In the genomic region with DNA sequence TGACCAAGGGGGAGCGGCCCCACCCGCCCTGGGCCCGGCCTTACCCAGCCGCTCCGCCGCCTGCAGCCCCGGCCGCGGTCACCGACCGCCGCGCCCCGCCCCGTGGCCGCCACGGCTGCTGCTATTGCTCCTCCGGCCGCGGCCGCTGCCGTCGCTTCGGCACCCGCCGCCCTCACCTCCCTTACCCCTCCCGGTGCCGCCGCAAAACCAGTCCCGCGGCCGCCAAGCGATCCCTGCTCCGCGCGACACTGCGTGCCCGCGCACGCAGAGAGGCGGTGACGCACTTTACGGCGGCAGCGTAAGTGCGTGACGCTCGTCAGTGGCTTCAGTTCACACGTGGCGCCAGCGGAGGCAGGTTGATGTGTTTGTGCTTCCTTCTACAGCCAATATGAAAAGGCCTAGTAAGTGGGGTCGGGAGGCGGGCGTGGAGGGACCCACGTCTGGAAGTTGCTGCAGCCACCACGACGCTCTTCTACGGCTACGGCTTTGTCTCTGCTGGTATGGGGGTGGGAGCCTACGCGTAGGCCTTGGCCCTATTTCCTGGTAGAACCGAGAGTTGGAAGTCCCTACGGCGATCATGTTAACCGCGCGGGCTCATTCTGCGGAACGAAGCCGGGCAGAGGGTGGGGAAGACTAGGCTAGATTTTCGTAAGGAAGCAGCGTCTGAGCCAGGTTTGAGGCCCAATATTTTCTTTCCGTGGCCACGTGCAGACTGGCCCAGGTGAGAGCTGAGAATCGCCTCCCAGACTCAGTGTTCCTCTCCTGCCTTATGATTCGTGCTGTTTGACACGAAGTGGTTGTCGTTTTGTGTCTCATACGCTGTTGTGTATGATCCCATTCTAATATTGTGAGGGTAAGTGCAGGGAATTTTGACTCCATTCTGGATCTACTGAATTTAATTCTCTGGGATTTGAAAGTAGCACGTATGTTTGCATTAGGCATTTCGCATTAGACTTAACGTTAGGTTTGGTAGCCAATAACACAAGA, we compare ENCODE assay signal across 8 cellular contexts. TPM values are rescaled to one million over a fixed set of nuclear protein-coding genes. Genes with fewer than 3 reads are reported as not detected.
DNase-seq lines count a peak whose midpoint lies in the region; ATAC-seq and TF ChIP-seq lines count a peak whose summit lies in the region.

A gene with protein sequence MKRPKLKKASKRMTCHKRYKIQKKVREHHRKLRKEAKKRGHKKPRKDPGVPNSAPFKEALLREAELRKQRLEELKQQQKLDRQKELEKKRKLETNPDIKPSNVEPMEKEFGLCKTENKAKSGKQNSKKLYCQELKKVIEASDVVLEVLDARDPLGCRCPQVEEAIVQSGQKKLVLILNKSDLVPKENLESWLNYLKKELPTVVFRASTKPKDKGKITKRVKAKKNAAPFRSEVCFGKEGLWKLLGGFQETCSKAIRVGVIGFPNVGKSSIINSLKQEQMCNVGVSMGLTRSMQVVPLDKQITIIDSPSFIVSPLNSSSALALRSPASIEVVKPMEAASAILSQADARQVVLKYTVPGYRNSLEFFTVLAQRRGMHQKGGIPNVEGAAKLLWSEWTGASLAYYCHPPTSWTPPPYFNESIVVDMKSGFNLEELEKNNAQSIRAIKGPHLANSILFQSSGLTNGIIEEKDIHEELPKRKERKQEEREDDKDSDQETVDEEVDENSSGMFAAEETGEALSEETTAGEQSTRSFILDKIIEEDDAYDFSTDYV (plus strand): TSS at position 328 of the 987 bp plus-strand sequence. CDS start 61 bp downstream, at position 389.
TSS of gene PBRM1 (minus strand) at position 209 of the 987 bp plus-strand sequence.

- peak within 1 kb of the TSS; percentile 99 for H3K4me3 Mint-ChIP-seq in CD8-positive, alpha-beta T cell

- no peaks in the 10 kb centered on the region for H3K27me3 ChIP-seq in CD8-positive, alpha-beta T cell (ENCODE audit: insufficient read depth, low read length)
- H3K27me3 ChIP-seq in lung (ENCODE audit: control insufficient read depth, insufficient read depth), result no peaks in the 10 kb centered on the region

- POLR2A ChIA-PET in CD8-positive, alpha-beta T cell (lab: Charles Lee), result interaction anchor here (0.6 to 2.1 kb wide), 3 partner anchors 20 kb away, joined by 4 to 8 read pairs (median 6); partner anchors contain the start of genes GLT8D1 and SPCS1

- H3K9me3 Mint-ChIP-seq in CD8-positive, alpha-beta T cell, result no peaks in the 10 kb centered on the region

- peak within 1 kb of the TSS; percentile 98 for H3K27ac Mint-ChIP-seq in CD8-positive, alpha-beta T cell

- WGBS in lung, 2 donors, result 0 to 1% methylated on average over 62 to 82 of the region's 82 CpGs

- ATAC-seq in CD8-positive, alpha-beta T cell, result peak; percentile 90
- ATAC-seq in GM19452 (IDR thresholded peaks at IDR 0.05; ENCODE audit: unreplicated experiment) (peak; percentile 70), lung (ENCODE audit: insufficient read depth, low FRiP score) (peak; percentile 94)

- H3K36me3 Mint-ChIP-seq in CD8-positive, alpha-beta T cell, result peaks cover 65% of the 10 kb centered on the region

- peaks cover 59% of the 10 kb centered on the region for H3K4me1 Mint-ChIP-seq in CD8-positive, alpha-beta T cell (ENCODE audit: low read depth)

- H3K4me1 ChIP-seq in CD8-positive, alpha-beta T cell (ENCODE audit: insufficient read depth, low read length), result peaks cover 22% of the 10 kb centered on the region
- H3K4me1 ChIP-seq in lung (ENCODE audit: control insufficient read depth in 2 of 2, insufficient read depth in 2 of 2, low read length in 2 of 2), result peaks cover 4 to 9% of the 10 kb centered on the region in 2 donors

- H3K27ac ChIP-seq in CD8-positive, alpha-beta T cell (ENCODE audit: low read depth, low read length), result peak within 1 kb of the TSS; percentile 61
- H3K27ac ChIP-seq in lung (ENCODE audit: low read depth in 1 of 2, low read length in 1 of 2), result peak within 1 kb of the TSS; percentile 98 to 99

- peaks cover 39% of the 10 kb centered on the region for H3K36me3 ChIP-seq in CD8-positive, alpha-beta T cell (ENCODE audit: insufficient read depth, low read length)
- H3K36me3 ChIP-seq in lung (ENCODE audit: control insufficient read depth in 2 of 2, insufficient read depth in 2 of 2, low read length in 2 of 2), result peaks cover 20 to 32% of the 10 kb centered on the region in 2 donors

- no peaks in the 10 kb centered on the region for H3K9me3 ChIP-seq in CD8-positive, alpha-beta T cell (ENCODE audit: low read length)
- H3K9me3 ChIP-seq in lung (ENCODE audit: control insufficient read depth in 2 of 2, insufficient read depth in 1 of 2, low read length in 1 of 2), result no peaks in the 10 kb centered on the region

- CTCF ChIA-PET in CD8-positive, alpha-beta T cell (lab: Charles Lee), result interaction anchor here (0.7 kb wide), 1 partner anchor 654 kb away, joined by 3 read pairs; no protein-coding TSS in a partner anchor

- peak within 1 kb of the TSS; percentile 63 for H3K4me3 ChIP-seq in CD8-positive, alpha-beta T cell (ENCODE audit: low read depth, low read length)
- peak within 1 kb of the TSS; percentile 95 for H3K4me3 ChIP-seq in lung

- peak; percentile 85 to 94 (median 89) for DNase-seq in CD8-positive, alpha-beta T cell
- peak; percentile 86 for DNase-seq in HK-2 (ENCODE audit: unreplicated experiment)
- DNase-seq in NK-92 treated with Interleukin-12 subunit alpha and Interleukin-12 subunit beta, amount 100 ng/mL, for 24 hours (lab: John Stamatoyannopoulos, UW), result peak; percentile 79
- DNase-seq in activated CD8-positive, alpha-beta memory T cell treated with anti-CD3 and anti-CD28 coated beads for 24 hours, result peak; percentile 95
- DNase-seq in effector CD4-positive, alpha-beta T cell, result peak; percentile 90
- peak; percentile 92 for DNase-seq in lung (ENCODE audit: low spot score)
- DNase-seq in stimulated activated CD4-positive, alpha-beta T cell treated with anti-CD3 and anti-CD28 coated beads, TNF-alpha, amount 100 ng/mL, for 24 hours (ENCODE audit: low read depth in 3 of 3), result peak; percentile 86 to 92 (median 88)

- TF ChIP-seq CTCF in CD8-positive, alpha-beta T cell (IDR thresholded peaks at IDR 0.05), result no peak
- TF ChIP-seq CTCF in lung (IDR thresholded peaks at IDR 0.05; ENCODE audit: control extremely low read depth, extremely low read depth), result no peak

- intact Hi-C loops in CD8-positive, alpha-beta T cell (cut with DNase I, micrococcal nuclease), result loop anchor here (1.0 to 10.0 kb wide), 8 partner anchors 19 to 1294 kb away; partner anchors contain the start of genes GLT8D1 (in 2 of the 2), SFMBT1 (in 2 of the 2), UQCC5 (in 2 of the 2) and ACTR8 (in 1 of the 2)

- H3K27me3 Mint-ChIP-seq in CD8-positive, alpha-beta T cell (ENCODE audit: low read depth), result no peaks in the 10 kb centered on the region

RNA-seq across cellular contexts. Expression of the first gene that starts in this region (rescaled TPM):
- 100 to 1,000 TPM; 110 to 113 TPM for total RNA-seq in CD8-positive, alpha-beta T cell
- total RNA-seq in lung, result 10 to 100 TPM; 57.5 to 84.6 TPM
- 10 to 100 TPM; 71.3 to 73.4 TPM for polyA plus RNA-seq in lung

RNA-seq across cellular contexts. Expression of gene PBRM1, which starts in this region (rescaled TPM):
- 10 to 100 TPM; 45.9 to 49.2 TPM for total RNA-seq in CD8-positive, alpha-beta T cell
- total RNA-seq in lung, result 10 to 100 TPM; 63.8 to 92.8 TPM
- 10 to 100 TPM in 1 of 2 donors, 1 to 10 TPM in 1; 9.8 to 17.6 TPM for polyA plus RNA-seq in lung

Comparison
In these comparisons a context has a peak if more than half of its experiments do, and no peak if none do; other contexts are left out.
1. Peak in every context shown above with its lines: DNase-seq, ATAC-seq, H3K4me3 ChIP-seq and H3K27ac ChIP-seq.